In the genomic region with DNA sequence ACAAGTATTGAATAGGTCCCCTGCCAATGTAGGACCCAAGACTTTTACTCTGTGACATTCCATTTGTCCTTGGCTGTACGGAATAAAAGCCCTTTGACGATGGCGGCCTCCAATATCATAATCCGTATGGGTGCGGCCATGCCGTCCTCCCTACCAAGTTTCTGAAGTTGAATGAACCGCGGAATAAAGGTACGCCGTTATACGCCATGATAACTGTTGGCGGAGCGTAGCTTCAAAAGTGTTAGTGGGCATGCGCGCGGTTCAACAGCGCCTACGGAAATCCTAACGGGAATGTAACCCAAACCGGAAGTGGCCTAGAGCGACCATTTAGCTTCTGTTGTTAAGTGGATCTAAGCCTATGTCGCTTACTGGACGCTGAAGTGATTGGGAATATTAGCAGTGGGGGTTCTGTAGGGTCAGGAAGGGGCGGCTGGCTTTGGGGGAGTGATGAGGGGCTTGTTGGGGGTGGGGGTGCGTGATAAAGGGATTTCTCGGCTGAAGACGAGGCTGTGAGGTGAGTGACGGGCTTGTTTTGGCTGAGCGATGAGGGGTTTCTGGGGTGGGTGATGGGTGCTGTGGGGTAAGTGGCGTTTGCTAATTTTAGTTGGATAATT, we compare ENCODE assay signal across 8 cellular contexts. TPM values are rescaled to one million over a fixed set of nuclear protein-coding genes. Genes with fewer than 3 reads are reported as not detected.
DNase-seq lines count a peak whose midpoint lies in the region; ATAC-seq and FAIRE-seq lines count a peak whose summit lies in the region.

A gene (plus strand): TSS at position 322 of the 614 bp plus-strand sequence. CDS start 2,047 bp downstream, outside the sequence.

- H3K9me3 ChIP-seq in BLaER1, result no peaks in the 10 kb centered on the region

- H3K4me1 ChIP-seq in BLaER1 (peaks cover 12% of the 10 kb centered on the region), mesendoderm (ENCODE audit: control insufficient read depth, low read depth, low read length) (peaks cover 2% of the 10 kb centered on the region)

- H3K4ac ChIP-seq in mesendoderm (ENCODE audit: low read depth, low read length), result no peak within 1 kb of the TSS

- no peaks in the 10 kb centered on the region for H4K20me1 ChIP-seq in BLaER1

- peak within 1 kb of the TSS; percentile 82 for H3K56ac ChIP-seq in mesendoderm (ENCODE audit: low read length)

- H2AK5ac ChIP-seq in mesendoderm (ENCODE audit: low read length), result no peak within 1 kb of the TSS

- peaks cover 28% of the 10 kb centered on the region for H3K4me1 Mint-ChIP-seq in activated CD8-positive, alpha-beta memory T cell treated with anti-CD3 and anti-CD28 coated beads, Interleukin-2, amount 10 ng/mL, durations not matched to agents 7 days and 5 days

- CTCF ChIA-PET in activated CD8-positive, alpha-beta memory T cell treated with anti-CD3 and anti-CD28 coated beads, Interleukin-2, amount 10 ng/mL, durations not matched to agents 7 days and 5 days (lab: Charles Lee), result interaction anchor here (1.0 kb wide), 1 partner anchor 86 kb away, joined by 5 read pairs; no protein-coding TSS in a partner anchor

- FAIRE-seq in endometrium (lab: Jason Lieb, UNC), result peak; percentile 99

- H3K27me3 ChIP-seq in BLaER1 (no peaks in the 10 kb centered on the region), mesendoderm (ENCODE audit: insufficient read depth, low read length, poor library complexity) (no peaks in the 10 kb centered on the region)

- H3K4me3 ChIP-seq in BLaER1 (peak within 1 kb of the TSS; percentile 66), mesendoderm (ENCODE audit: low read length) (peak within 1 kb of the TSS; percentile 59)

- H3K27me3 Mint-ChIP-seq in activated CD8-positive, alpha-beta memory T cell treated with anti-CD3 and anti-CD28 coated beads, Interleukin-2, amount 10 ng/mL, durations not matched to agents 7 days and 5 days, result peaks cover 16% of the 10 kb centered on the region

- WGBS in mesendoderm (ENCODE audit: extremely low coverage, insufficient coverage, low lambda C conversion rate), result no CpG with 5 or more reads among the region's 30 CpGs

- ATAC-seq in GM19351 (IDR thresholded peaks at IDR 0.05; ENCODE audit: unreplicated experiment), result peak; percentile 69
- ATAC-seq in HG03571 (IDR thresholded peaks at IDR 0.05; ENCODE audit: unreplicated experiment), result peak; percentile 68
- ATAC-seq in activated CD8-positive, alpha-beta memory T cell treated with anti-CD3 and anti-CD28 coated beads, Interleukin-2, amount 10 ng/mL, durations not matched to agents 7 days and 5 days, result peak; percentile 96

- H3K36me3 ChIP-seq in BLaER1, result peaks cover 9% of the 10 kb centered on the region
- H3K36me3 ChIP-seq in mesendoderm (ENCODE audit: control insufficient read depth, insufficient read depth, low read length), result no peaks in the 10 kb centered on the region

- peaks cover 2% of the 10 kb centered on the region for H3K79me2 ChIP-seq in mesendoderm (ENCODE audit: control insufficient read depth, insufficient read depth, low read length)

- peaks cover 5% of the 10 kb centered on the region for H3K79me1 ChIP-seq in mesendoderm (ENCODE audit: low read length)

- no peaks in the 10 kb centered on the region for H3K9me3 Mint-ChIP-seq in activated CD8-positive, alpha-beta memory T cell treated with anti-CD3 and anti-CD28 coated beads, Interleukin-2, amount 10 ng/mL, durations not matched to agents 7 days and 5 days (ENCODE audit: low read depth)

- peak within 1 kb of the TSS; percentile 79 for H3K4me3 Mint-ChIP-seq in activated CD8-positive, alpha-beta memory T cell treated with anti-CD3 and anti-CD28 coated beads, Interleukin-2, amount 10 ng/mL, durations not matched to agents 7 days and 5 days

- peaks cover 15% of the 10 kb centered on the region for H3K36me3 Mint-ChIP-seq in activated CD8-positive, alpha-beta memory T cell treated with anti-CD3 and anti-CD28 coated beads, Interleukin-2, amount 10 ng/mL, durations not matched to agents 7 days and 5 days

- DNase-seq in NOMO-1 treated with DMSO at 0.1 percent for 48 hours (lab: John Stamatoyannopoulos, UW; ENCODE audit: unreplicated experiment) (peak; percentile 92), mesendoderm (peak; percentile 98)
- DNase-seq in activated CD8-positive, alpha-beta memory T cell treated with anti-CD3 and anti-CD28 coated beads, Interleukin-2, amount 10 ng/mL, durations not matched to agents 7 days and 5 days, result peak; percentile 85
- DNase-seq in stimulated activated CD8-positive, alpha-beta memory T cell treated with anti-CD3 and anti-CD28 coated beads, Interleukin-12 subunit alpha, Interleukin-12 subunit beta, amount 100 ng/mL, for 24 hours (ENCODE audit: extremely low read depth), result peak; percentile 50

- H4K8ac ChIP-seq in mesendoderm (ENCODE audit: low read depth, low read length), result peak within 1 kb of the TSS; percentile 98

- no peak within 1 kb of the TSS for H2BK120ac ChIP-seq in mesendoderm (ENCODE audit: low read depth, low read length)

- H3K9ac ChIP-seq in BLaER1 (peak within 1 kb of the TSS; percentile 54; the same call in 1 of the 2 replicates), mesendoderm (ENCODE audit: low read length) (peak within 1 kb of the TSS; percentile 68)

- no peak within 1 kb of the TSS for H2BK15ac ChIP-seq in mesendoderm (replicated peaks; ENCODE audit: low read depth)

- H3K27ac ChIP-seq in BLaER1 (0 out of 2 replicates have a peak within 1 kb of the TSS, but pooled peaks have one; percentile 5), mesendoderm (ENCODE audit: low read depth, low read length) (no peak within 1 kb of the TSS)

- peak within 1 kb of the TSS; percentile 75 for H3K4me2 ChIP-seq in BLaER1
- peak within 1 kb of the TSS; percentile 67 for H3K4me2 ChIP-seq in mesendoderm (ENCODE audit: low read length)

- H4K5ac ChIP-seq in mesendoderm (ENCODE audit: low read length), result no peak within 1 kb of the TSS

- peak within 1 kb of the TSS; percentile 50 for H3K27ac Mint-ChIP-seq in activated CD8-positive, alpha-beta memory T cell treated with anti-CD3 and anti-CD28 coated beads, Interleukin-2, amount 10 ng/mL, durations not matched to agents 7 days and 5 days

- no peak within 1 kb of the TSS for H3K23ac ChIP-seq in mesendoderm (ENCODE audit: low read length)

- H3K18ac ChIP-seq in mesendoderm (ENCODE audit: low read length), result peak within 1 kb of the TSS; percentile 77

- H2BK5ac ChIP-seq in mesendoderm (ENCODE audit: low read length), result no peak within 1 kb of the TSS

RNA-seq across cellular contexts. Expression of the gene that starts here (rescaled TPM):
- 10 to 100 TPM in 1 of 2 experiments, 1 to 10 TPM in 1; 8.3 to 10.1 TPM for total RNA-seq in activated CD8-positive, alpha-beta memory T cell treated with anti-CD3 and anti-CD28 coated beads, Interleukin-2, amount 10 ng/mL, durations not matched to agents 7 days and 5 days
- 3.4 TPM for polyA plus RNA-seq in mesendoderm (2013, experiment 1 of 2)
- 3.2 TPM for polyA plus RNA-seq in mesendoderm (2013, experiment 2 of 2)
